ENCODE assay signal across 1 cellular context in the genomic region with DNA sequence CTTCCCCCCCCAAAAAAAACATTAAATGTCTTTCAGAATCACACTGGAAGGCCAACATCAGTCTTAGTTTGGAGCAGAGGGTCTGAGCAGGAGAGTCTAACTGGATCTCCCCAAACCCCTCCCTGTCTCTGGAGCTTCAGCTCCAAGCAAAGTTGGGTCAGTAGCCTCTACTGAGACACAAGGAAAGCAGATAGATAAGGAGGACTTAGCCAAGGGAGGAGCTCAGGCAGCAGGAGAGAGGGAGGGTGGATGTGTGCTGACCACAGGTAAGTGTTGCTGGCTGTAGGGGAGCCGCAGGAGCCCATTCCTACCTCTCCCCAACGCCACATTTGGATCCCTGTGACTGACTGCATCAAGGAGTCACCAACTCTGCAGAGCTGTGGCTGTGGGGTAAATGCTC.
TF ChIP-seq lines count a peak whose summit lies in the region.

No MANE protein-coding gene starts in this region.

TF ChIP-seq in GM23338, 12 proteins besides CTCF, POLR2A, EP300 and RAD21:
- no peak for TF ChIP-seq REST (IDR thresholded peaks at IDR 0.05; ENCODE audit: unreplicated experiment)
- no peak for TF ChIP-seq ZNF114 (CRISPR knock-in tag; IDR thresholded peaks at IDR 0.05)
- TF ChIP-seq EZH2 (IDR thresholded peaks at IDR 0.05; ENCODE audit: low read depth, unreplicated experiment): no peak
- no peak for TF ChIP-seq NANOG (IDR thresholded peaks at IDR 0.05; ENCODE audit: borderline replicate concordance)
- no peak for TF ChIP-seq JUNB (IDR thresholded peaks at IDR 0.05; ENCODE audit: unreplicated experiment)
- no peak for TF ChIP-seq ZNF331 (CRISPR knock-in tag; IDR thresholded peaks at IDR 0.05; ENCODE audit: low read depth)
- TF ChIP-seq EZH2phosphoT487 (IDR thresholded peaks at IDR 0.05; ENCODE audit: unreplicated experiment): no peak
